ENCODE assay signal across 11 cellular contexts in genomic region chr22:46612341-46612903, GRCh38. TPM values are rescaled to one million over a fixed set of nuclear protein-coding genes. Genes with fewer than 3 reads are reported as not detected.
DNase-seq lines count a peak whose midpoint lies in the region; ATAC-seq and TF ChIP-seq lines count a peak whose summit lies in the region.
"Had no signal": no experiment of that assay in that cellular context is flagged by ENCODE, and none has a peak within 500 bp of the region (broad histone marks: within the 10 kb centered on the region; RNA-seq: fewer than 3 reads in every experiment).

No MANE protein-coding gene starts in this region.

- peak overlapping the region; percentile 87 for H3K4me3 Mint-ChIP-seq in stimulated activated naive CD8-positive, alpha-beta T cell treated with anti-CD3 and anti-CD28 coated beads, Interleukin-15, Interleukin-2, amounts not matched to agents 100 ng/mL and 50 ng/mL, for 24 hours
- peak overlapping the region; percentile 88 for H3K4me3 Mint-ChIP-seq in activated naive CD8-positive, alpha-beta T cell treated with anti-CD3 and anti-CD28 coated beads, Interleukin-2, amount 10 ng/mL, durations not matched to agents 7 days and 5 days
- H3K4me3 Mint-ChIP-seq in memory B cell = peak overlapping the region; percentile 94
- H3K4me3 Mint-ChIP-seq: HFFc6 had no signal

- H3K4me1 ChIP-seq in BE2C = peaks cover 5% of the 10 kb centered on the region

- no peaks in the 10 kb centered on the region for H3K9me3 ChIP-seq in BE2C

- DNase-seq in stimulated activated naive CD8-positive, alpha-beta T cell treated with anti-CD3 and anti-CD28 coated beads, Interleukin-15, Interleukin-2, amounts not matched to agents 100 U/mL and 50 U/mL, for 24 hours = no peak
- no peak for DNase-seq in activated naive CD8-positive, alpha-beta T cell treated with anti-CD3 and anti-CD28 coated beads, Interleukin-2, amount 10 ng/mL, durations not matched to agents 7 days and 5 days
- no peak for DNase-seq in memory B cell (ENCODE audit: low spot score in 2 of 2)
- no peak for DNase-seq in NCI-H510A (lab: John Stamatoyannopoulos, UW)
- DNase-seq in nucleus accumbens (lab: John Stamatoyannopoulos, UW) = no peak
- no peak for DNase-seq in BE2C
- DNase-seq: HFFc6, mammary epithelial cell, NCI-H526 treated with DMSO at 0.1 percent for 48 hours had no signal

- peaks cover 15% of the 10 kb centered on the region for H3K36me3 ChIP-seq in BE2C

- ATAC-seq in stimulated activated naive CD8-positive, alpha-beta T cell treated with anti-CD3 and anti-CD28 coated beads, Interleukin-15, Interleukin-2, amounts not matched to agents 100 U/mL and 50 U/mL, for 24 hours = no peak
- ATAC-seq in activated naive CD8-positive, alpha-beta T cell treated with anti-CD3 and anti-CD28 coated beads, Interleukin-2, amount 10 ng/mL, durations not matched to agents 7 days and 5 days (ENCODE audit: low read depth) = no peak
- ATAC-seq in memory B cell (ENCODE audit: low read depth) = no peak
- ATAC-seq in GM21447 (IDR thresholded peaks at IDR 0.05; ENCODE audit: unreplicated experiment) = no peak

- no peaks in the 10 kb centered on the region for H3K36me3 Mint-ChIP-seq in stimulated activated naive CD8-positive, alpha-beta T cell treated with anti-CD3 and anti-CD28 coated beads, Interleukin-15, Interleukin-2, amounts not matched to agents 100 ng/mL and 50 ng/mL, for 24 hours (ENCODE audit: low read depth)
- peaks cover 2% of the 10 kb centered on the region for H3K36me3 Mint-ChIP-seq in activated naive CD8-positive, alpha-beta T cell treated with anti-CD3 and anti-CD28 coated beads, Interleukin-2, amount 10 ng/mL, durations not matched to agents 7 days and 5 days
- no peaks in the 10 kb centered on the region for H3K36me3 Mint-ChIP-seq in memory B cell

- H3K4me1 Mint-ChIP-seq in stimulated activated naive CD8-positive, alpha-beta T cell treated with anti-CD3 and anti-CD28 coated beads, Interleukin-15, Interleukin-2, amounts not matched to agents 100 ng/mL and 50 ng/mL, for 24 hours (ENCODE audit: low read depth) = peaks cover 28% of the 10 kb centered on the region
- peaks cover 25% of the 10 kb centered on the region for H3K4me1 Mint-ChIP-seq in activated naive CD8-positive, alpha-beta T cell treated with anti-CD3 and anti-CD28 coated beads, Interleukin-2, amount 10 ng/mL, durations not matched to agents 7 days and 5 days
- peaks cover 27% of the 10 kb centered on the region for H3K4me1 Mint-ChIP-seq in memory B cell

- H3K27me3 ChIP-seq in BE2C = no peaks in the 10 kb centered on the region

- H3K4me3 ChIP-seq in BE2C (ENCODE audit: low read depth, low read length) = no peak overlapping the region

- POLR2A ChIA-PET in activated naive CD8-positive, alpha-beta T cell treated with anti-CD3 and anti-CD28 coated beads, Interleukin-2, amount 10 ng/mL, durations not matched to agents 7 days and 5 days (lab: Charles Lee) = interaction anchor here (1.0 to 2.9 kb wide), 7 partner anchors 11 to 150 kb away, joined by 3 to 19 read pairs (median 4); partner anchors contain the start of gene TBC1D22A

- TF ChIP-seq CTCF in BE2C (IDR thresholded peaks at IDR 0.05; ENCODE audit: low read depth, low read length) = no peak

- H3K9me3 Mint-ChIP-seq in stimulated activated naive CD8-positive, alpha-beta T cell treated with anti-CD3 and anti-CD28 coated beads, Interleukin-15, Interleukin-2, amounts not matched to agents 100 ng/mL and 50 ng/mL, for 24 hours = no peaks in the 10 kb centered on the region
- no peaks in the 10 kb centered on the region for H3K9me3 Mint-ChIP-seq in activated naive CD8-positive, alpha-beta T cell treated with anti-CD3 and anti-CD28 coated beads, Interleukin-2, amount 10 ng/mL, durations not matched to agents 7 days and 5 days
- no peaks in the 10 kb centered on the region for H3K9me3 Mint-ChIP-seq in memory B cell
- H3K9me3 Mint-ChIP-seq: HFFc6 had no signal

- H3K27ac Mint-ChIP-seq in stimulated activated naive CD8-positive, alpha-beta T cell treated with anti-CD3 and anti-CD28 coated beads, Interleukin-15, Interleukin-2, amounts not matched to agents 100 ng/mL and 50 ng/mL, for 24 hours = peak overlapping the region; percentile 96
- peak overlapping the region; percentile 92 for H3K27ac Mint-ChIP-seq in activated naive CD8-positive, alpha-beta T cell treated with anti-CD3 and anti-CD28 coated beads, Interleukin-2, amount 10 ng/mL, durations not matched to agents 7 days and 5 days
- H3K27ac Mint-ChIP-seq in memory B cell = peak overlapping the region; percentile 83
- H3K27ac Mint-ChIP-seq: HFFc6 had no signal

- H3K27me3 Mint-ChIP-seq in stimulated activated naive CD8-positive, alpha-beta T cell treated with anti-CD3 and anti-CD28 coated beads, Interleukin-15, Interleukin-2, amounts not matched to agents 100 ng/mL and 50 ng/mL, for 24 hours = no peaks in the 10 kb centered on the region
- no peaks in the 10 kb centered on the region for H3K27me3 Mint-ChIP-seq in activated naive CD8-positive, alpha-beta T cell treated with anti-CD3 and anti-CD28 coated beads, Interleukin-2, amount 10 ng/mL, durations not matched to agents 7 days and 5 days
- H3K27me3 Mint-ChIP-seq in memory B cell = no peaks in the 10 kb centered on the region

RNA-seq across cellular contexts. Expression of gene GRAMD4, which starts 7.8 kb away (rescaled TPM):
- 10 to 100 TPM; 20.2 to 23.2 TPM for total RNA-seq in activated naive CD8-positive, alpha-beta T cell treated with anti-CD3 and anti-CD28 coated beads, Interleukin-2, amount 10 ng/mL, durations not matched to agents 7 days and 5 days
- polyA plus RNA-seq in BE2C (2012; ENCODE audit: insufficient read depth, insufficient read length, low read depth) = 53.7 TPM
